Comparison of ENCODE assay signal across 8 cellular contexts in the genomic region with DNA sequence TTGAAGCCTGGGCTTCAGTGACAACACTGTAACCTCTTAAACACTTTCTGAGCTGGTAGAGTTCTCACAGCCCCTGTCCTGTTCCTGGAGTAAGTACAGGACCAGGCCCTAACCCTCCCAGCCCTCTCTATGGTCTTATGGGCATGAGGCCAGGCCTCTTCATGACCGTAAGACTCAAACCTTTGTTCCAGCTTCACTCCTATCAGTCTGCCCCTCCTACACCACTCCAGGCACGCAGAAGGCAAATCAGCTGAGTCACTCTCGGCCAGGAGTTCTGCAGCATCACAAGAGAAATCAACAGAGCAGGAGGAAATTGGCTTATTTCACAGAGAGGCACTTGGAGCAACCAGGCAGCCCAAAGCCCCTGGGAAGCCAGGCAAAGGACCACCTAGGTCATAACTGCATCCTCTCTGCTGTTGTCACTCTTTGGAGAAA. TPM values are rescaled to one million over a fixed set of nuclear protein-coding genes. Genes with fewer than 3 reads are reported as not detected.
DNase-seq lines count a peak whose midpoint lies in the region; ATAC-seq, FAIRE-seq and TF ChIP-seq lines count a peak whose summit lies in the region.

No MANE protein-coding gene starts in this region.

- TF ChIP-seq POLR2A in NB4 (IDR thresholded peaks at IDR 0.05; ENCODE audit: extremely low read depth, insufficient read length) = no peak

- H3K4me1 ChIP-seq in keratinocyte (ENCODE audit: control insufficient read depth, extremely low read depth, insufficient read depth, low read length) = peaks cover 28% of the 10 kb centered on the region

- H3K9me1 ChIP-seq in keratinocyte (ENCODE audit: control insufficient read depth, extremely low read depth, insufficient read depth, low read length) = no peaks in the 10 kb centered on the region

- H3K4me3 ChIP-seq in NB4 (ENCODE audit: low read depth, low read length) (no peak overlapping the region), WERI-Rb-1 (ENCODE audit: low read depth, low read length) (no peak overlapping the region), keratinocyte (ENCODE audit: control insufficient read depth in 2 of 3, extremely low read depth in 1 of 3, insufficient read depth in 2 of 3, low read depth in 1 of 3, low read length in 3 of 3) (no peak overlapping the region)

- FAIRE-seq in keratinocyte (lab: Jason Lieb, UNC) (peak; percentile 72), frontal cortex (lab: Jason Lieb, UNC) (no peak)

- H3K9ac ChIP-seq in keratinocyte (ENCODE audit: control insufficient read depth, extremely low read depth, insufficient read depth, low read length) = no peak overlapping the region

- dilution Hi-C loops in keratinocyte (cut with MboI; ENCODE audit: extremely low pct_ligation_motif_present, low sequenced_read_pairs) = no loop called here

- H3K36me3 ChIP-seq in WERI-Rb-1 (no peaks in the 10 kb centered on the region), keratinocyte (ENCODE audit: control insufficient read depth in 2 of 2, extremely low read depth in 1 of 2, insufficient read depth in 2 of 2, low read length in 2 of 2) (no peaks in the 10 kb centered on the region)

- H3K27me3 ChIP-seq in WERI-Rb-1 (ENCODE audit: insufficient read depth, low read depth, severe bottlenecking) = no peaks in the 10 kb centered on the region
- peaks cover 4% of the 10 kb centered on the region for H3K27me3 ChIP-seq in keratinocyte (ENCODE audit: control insufficient read depth, extremely low read depth, insufficient read depth, low read length)

- H2AFZ ChIP-seq in keratinocyte (ENCODE audit: control insufficient read depth, low read length) = peak overlapping the region; percentile 57

- H3K27ac ChIP-seq in WERI-Rb-1 = peak overlapping the region; percentile 33; the same call in 1 of the 2 replicates
- H3K27ac ChIP-seq in keratinocyte (ENCODE audit: control insufficient read depth, insufficient read depth, low read length) = no peak overlapping the region

- TF ChIP-seq CTCF in NB4 (IDR thresholded peaks at IDR 0.05; ENCODE audit: low read depth, low read length) = no peak
- no peak for TF ChIP-seq CTCF in WERI-Rb-1 (IDR thresholded peaks at IDR 0.05; ENCODE audit: low read depth, low read length)
- TF ChIP-seq CTCF in keratinocyte (optimal IDR thresholded peaks at IDR 0.05 in 1 of 3, IDR thresholded peaks at IDR 0.05 in 1 of 3, conservative IDR thresholded peaks at IDR 0.05 in 1 of 3; ENCODE audit: extremely low read depth in 1 of 3, insufficient read depth in 2 of 3, low read length in 3 of 3) = no peak

- H4K20me1 ChIP-seq in keratinocyte (ENCODE audit: control insufficient read depth, extremely low read depth, insufficient read depth, low read length) = no peaks in the 10 kb centered on the region

- no peaks in the 10 kb centered on the region for H3K79me2 ChIP-seq in keratinocyte (ENCODE audit: control insufficient read depth, insufficient read depth, low read length)

- no peak overlapping the region for H3K4me2 ChIP-seq in keratinocyte (ENCODE audit: control insufficient read depth, extremely low read depth, insufficient read depth, low read depth, low read length)

- DNase-seq in Ammon's horn (ENCODE audit: low spot score) (peak; percentile 58), NB4 (ENCODE audit: low read depth) (peak; percentile 29), WERI-Rb-1 (no peak), keratinocyte (ENCODE audit: low read depth, low spot score) (peak; percentile 17), frontal cortex (ENCODE audit: low spot score in 2 of 2) (no peak)

- ATAC-seq in HG02870 (IDR thresholded peaks at IDR 0.05; ENCODE audit: unreplicated experiment) (no peak), GM18868 (IDR thresholded peaks at IDR 0.05; ENCODE audit: unreplicated experiment) (no peak), GM19452 (IDR thresholded peaks at IDR 0.05; ENCODE audit: unreplicated experiment) (no peak)

- H3K9me3 ChIP-seq in WERI-Rb-1 (ENCODE audit: severe bottlenecking) (no peaks in the 10 kb centered on the region), keratinocyte (ENCODE audit: control insufficient read depth, low read depth, low read length) (no peaks in the 10 kb centered on the region)

RNA-seq across cellular contexts. Expression of a gene that starts 25.3 kb away (rescaled TPM):
- polyA plus RNA-seq in keratinocyte = 5.4 to 6.8 TPM (median 6.0 TPM) in 3 replicates
- polyA plus RNA-seq in keratinocyte (2011; ENCODE audit: low read depth) = 25.4 TPM
- 3.6 and 5.7 TPM in 2 replicates for polyA plus RNA-seq in keratinocyte (2011; cell fraction: cytosol; rRNA removed)
- 21.3 and 25.2 TPM in 2 replicates for polyA plus RNA-seq in keratinocyte (2011; cell fraction: nucleus; rRNA removed)
- 4.6 and 6.4 TPM in 2 replicates for polyA plus RNA-seq in keratinocyte (2012; ENCODE audit: low replicate concordance)
- 12.6 to 24.0 TPM (median 19.1 TPM) in 3 replicates for polyA minus RNA-seq in keratinocyte
- 4.0 TPM for polyA minus RNA-seq in keratinocyte (2011; cell fraction: cytosol; rRNA and poly(A)+ RNA removed)
- polyA minus RNA-seq in keratinocyte (2011; cell fraction: nucleus; rRNA and poly(A)+ RNA removed) = 31.4 and 60.3 TPM in 2 replicates
- 42.4 TPM for total RNA-seq in frontal cortex

Comparison
In these comparisons a context has a peak if more than half of its experiments do, and no peak if none do; other contexts are left out.
1. DNase-seq: peak in Ammon's horn (single experiment), NB4 (single experiment) and keratinocyte (single experiment); none in WERI-Rb-1 (single experiment) and frontal cortex (0 of 2).